18 cellular contexts compared by ENCODE assay signal in the genomic region with DNA sequence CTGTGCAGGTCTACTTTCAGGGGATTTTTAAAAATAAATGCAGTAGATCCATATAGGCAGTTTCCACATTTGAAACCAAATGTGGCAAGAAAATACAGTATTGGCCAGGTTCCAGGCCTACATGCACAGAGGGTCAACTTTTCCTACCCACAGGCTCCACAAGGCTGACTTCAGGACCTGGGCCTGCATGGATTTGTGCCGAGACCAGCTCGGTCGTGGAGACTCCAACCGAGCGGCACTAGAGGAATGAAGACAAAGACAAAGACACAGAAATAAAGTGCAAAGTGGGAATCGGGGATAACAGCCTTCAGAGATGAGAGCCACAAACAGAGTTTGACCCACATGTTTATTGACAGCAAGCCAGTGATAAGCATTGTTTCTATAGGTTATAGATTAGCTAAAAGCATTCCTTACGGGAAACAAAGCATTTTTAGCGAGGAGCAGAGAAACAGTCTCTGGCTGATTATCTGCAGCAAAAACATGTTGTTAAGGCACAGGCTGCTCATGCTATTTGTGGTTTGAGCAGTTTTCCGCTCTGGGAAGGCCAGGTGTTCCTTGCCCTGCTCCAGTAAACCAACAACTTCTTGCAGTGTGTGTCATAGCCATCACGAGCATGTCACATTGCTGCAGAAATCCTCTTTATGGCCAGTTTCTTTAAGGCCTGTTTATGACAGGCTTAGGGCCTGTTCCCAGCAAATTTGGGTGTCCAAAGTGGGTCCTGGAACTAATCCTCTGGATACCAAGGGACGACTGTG. TPM values are rescaled to one million over a fixed set of nuclear protein-coding genes. Genes with fewer than 3 reads are reported as not detected.
DNase-seq lines count a peak whose midpoint lies in the region; ATAC-seq and TF ChIP-seq lines count a peak whose summit lies in the region.
"Had no signal": no experiment of that assay in that cellular context is flagged by ENCODE, and none has a peak within 500 bp of the region (broad histone marks: within the 10 kb centered on the region; RNA-seq: fewer than 3 reads in every experiment).

No MANE protein-coding gene starts in this region.

- no peak overlapping the region for H3K4me2 ChIP-seq in MM.1S (ENCODE audit: low read depth, low read length)

- H3F3A ChIP-seq in MM.1S (ENCODE audit: insufficient read depth, low read length): no peaks in the 10 kb centered on the region

- H3K27me3 ChIP-seq in MM.1S (replicated peaks; ENCODE audit: insufficient read depth, low read length): no peaks in the 10 kb centered on the region
- H3K27me3 ChIP-seq in dorsolateral prefrontal cortex: no peaks in the 10 kb centered on the region
- no peaks in the 10 kb centered on the region for H3K27me3 ChIP-seq in colonic mucosa

- H3K27ac ChIP-seq in MM.1S (ENCODE audit: low read length) (no peak overlapping the region; the same call in 1 of the 2 replicates), dorsolateral prefrontal cortex (peak overlapping the region in 53 of 59 donors; percentile 1 to 81 (median 60)), colonic mucosa (no peak overlapping the region)
- H3K27ac ChIP-seq: C4-2B, GM23248 had no signal

- H2AFZ ChIP-seq in MM.1S (ENCODE audit: low read length): no peak overlapping the region
- H2AFZ ChIP-seq: GM23248 had no signal

- no peaks in the 10 kb centered on the region for H3K9me3 ChIP-seq in MM.1S (replicated peaks; ENCODE audit: insufficient read depth, low read length)
- no peaks in the 10 kb centered on the region for H3K9me3 ChIP-seq in colonic mucosa

- no peaks in the 10 kb centered on the region for H3K4me1 ChIP-seq in MM.1S (ENCODE audit: low read length)
- H3K4me1 ChIP-seq in colonic mucosa: no peaks in the 10 kb centered on the region

- no peak for TF ChIP-seq CTCF in MM.1S (IDR thresholded peaks at IDR 0.05; ENCODE audit: low read length)
- TF ChIP-seq CTCF in dorsolateral prefrontal cortex (IDR thresholded peaks at IDR 0.05 in 54 of 56, conservative IDR thresholded peaks at IDR 0.05 in 2 of 56; ENCODE audit: low read depth in 1 of 56, partially characterized antibody in 56 of 56): no peak
- no peak for TF ChIP-seq CTCF in colonic mucosa (IDR thresholded peaks at IDR 0.05)

- H4K20me1 ChIP-seq in MM.1S (ENCODE audit: insufficient read depth, low read length): no peaks in the 10 kb centered on the region

- ATAC-seq in GM21367 (IDR thresholded peaks at IDR 0.05; ENCODE audit: unreplicated experiment): no peak
- ATAC-seq: HCT116, Panc1 had no signal

- H3K79me2 ChIP-seq in MM.1S (ENCODE audit: low read length): no peaks in the 10 kb centered on the region

- H3K9me2 ChIP-seq in MM.1S (replicated peaks; ENCODE audit: insufficient read depth, low read length): no peaks in the 10 kb centered on the region

- intact Hi-C loops in dorsolateral prefrontal cortex (cut with DNase I) (no loop called here), colonic mucosa (cut with DNase I) (no loop called here)

- DNase-seq in Ammon's horn (ENCODE audit: low spot score) (peak; percentile 18), MM.1S (peak; percentile 36), dorsolateral prefrontal cortex (no peak), medulla oblongata (ENCODE audit: extremely low spot score) (peak; percentile 6), NCI-H128 (lab: John Stamatoyannopoulos, UW; ENCODE audit: unreplicated experiment) (no peak), colonic mucosa (no peak), MV-4-11 (lab: John Stamatoyannopoulos, UW) (no peak)
- DNase-seq: 8988T, GM23248, NCI-H1092 treated with DMSO at 0.1 percent for 48 hours, NCI-H1694 treated with DMSO at 0.1 percent for 48 hours, NCI-H446, NCI-H748 treated with DMSO at 0.1 percent for 48 hours, SHP77 had no signal

- H3K4me3 ChIP-seq in MM.1S (ENCODE audit: low read length) (no peak overlapping the region), dorsolateral prefrontal cortex (no peak overlapping the region), colonic mucosa (no peak overlapping the region)
- H3K4me3 ChIP-seq: GM23248 had no signal

- H3K36me3 ChIP-seq in MM.1S (replicated peaks; ENCODE audit: insufficient read depth, low read length): no peaks in the 10 kb centered on the region
- H3K36me3 ChIP-seq in colonic mucosa: no peaks in the 10 kb centered on the region

- no peak overlapping the region for H3K9ac ChIP-seq in MM.1S (ENCODE audit: low read length)
- no peak overlapping the region for H3K9ac ChIP-seq in colonic mucosa (ENCODE audit: low read depth in 2 of 2, low read length in 2 of 2)
- H3K9ac ChIP-seq: GM23248 had no signal

RNA-seq across cellular contexts. Expression of a gene that starts 52.6 kb away (rescaled TPM):
- total RNA-seq in dorsolateral prefrontal cortex: 10 to 100 TPM; 24.5 to 48.8 (median 36.0) TPM
- 1 to 10 TPM; 8.3 to 9.1 TPM for total RNA-seq in colonic mucosa

Comparison
In these comparisons a context has a peak if more than half of its experiments do, and no peak if none do; other contexts are left out.
1. DNase-seq: peak in Ammon's horn (single experiment), MM.1S (single experiment) and medulla oblongata (single experiment); none in dorsolateral prefrontal cortex (0 of 10), NCI-H128 (single experiment), colonic mucosa (single experiment) and MV-4-11 (single experiment).
2. H3K27ac ChIP-seq: peak in dorsolateral prefrontal cortex (53 of 59); none in MM.1S (single experiment) and colonic mucosa (single experiment).